Comparison of ENCODE assay signal across 1 cellular context in the genomic region with DNA sequence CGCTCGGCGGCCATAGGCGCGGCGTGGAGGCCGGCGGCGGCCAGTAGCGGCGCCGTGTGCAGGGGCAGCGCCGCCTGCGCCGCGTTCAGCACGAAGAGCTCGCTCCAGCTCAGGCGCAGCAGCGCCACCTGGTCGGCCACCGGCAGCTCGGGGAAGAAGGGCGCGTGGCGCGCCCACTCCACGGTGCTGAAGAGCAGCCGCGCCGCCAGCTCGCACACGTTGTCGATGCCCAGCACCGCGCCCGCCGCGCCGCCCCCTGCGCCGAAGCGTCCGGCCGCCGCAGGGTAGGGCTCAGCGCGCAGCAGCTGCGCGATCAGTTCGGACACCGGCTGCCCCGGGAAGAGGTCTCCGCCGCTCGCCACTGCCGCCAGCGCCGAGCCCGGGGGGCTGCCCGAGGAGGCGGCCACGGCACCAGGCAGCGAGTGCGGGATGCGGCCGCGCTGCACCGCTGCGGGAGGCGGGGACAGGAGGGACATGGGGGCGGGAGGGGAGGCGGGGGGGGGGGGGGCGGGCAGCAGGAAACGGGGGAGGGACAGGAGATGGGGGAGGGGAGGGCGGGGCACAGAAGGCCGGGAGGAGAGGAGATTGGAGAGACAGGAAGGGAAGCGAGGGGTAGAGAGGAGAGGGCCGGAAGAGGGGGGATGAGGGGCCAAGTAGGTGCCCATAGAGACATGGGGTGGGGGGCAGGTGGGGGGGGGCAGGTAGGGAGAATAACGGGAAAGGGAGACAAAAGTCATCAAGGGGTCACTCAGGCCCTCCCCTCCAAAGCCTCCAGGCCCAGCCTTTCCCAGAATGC.
TF ChIP-seq lines count a peak whose summit lies in the region.

No MANE protein-coding gene starts in this region.

TF ChIP-seq in GM12878, 131 proteins besides CTCF, POLR2A, EP300 and RAD21:
- TF ChIP-seq NRF1 (conservative IDR thresholded peaks at IDR 0.05; ENCODE audit: low read depth, low read length) (peak; percentile 25; the same call in 1 of the 2 replicates), HCFC1 (IDR thresholded peaks at IDR 0.05; ENCODE audit: low read length) (no peak), SMARCA5 (IDR thresholded peaks at IDR 0.05) (peak; percentile 99), YY1 (IDR thresholded peaks at IDR 0.05; ENCODE audit: low read depth, low read length) (peak; percentile 82), SUZ12 (IDR thresholded peaks at IDR 0.05; ENCODE audit: unreplicated experiment) (no peak), IKZF2 (IDR thresholded peaks at IDR 0.05) (no peak), RBBP5 (conservative IDR thresholded peaks at IDR 0.05) (no peak), NR2C1 (IDR thresholded peaks at IDR 0.05) (0 out of 2 replicates have a peak, but pooled peaks have one; percentile 6), NR2F1 (conservative IDR thresholded peaks at IDR 0.05) (peak; percentile 75), IKZF1 (conservative IDR thresholded peaks at IDR 0.05) (peak; percentile 78), GATAD2B (conservative IDR thresholded peaks at IDR 0.05; ENCODE audit: low read depth) (peak; percentile 98), PML (IDR thresholded peaks at IDR 0.05; ENCODE audit: low read length) (no peak), STAT1 (conservative IDR thresholded peaks at IDR 0.05) (0 out of 2 replicates have a peak, but pooled peaks have one; percentile 31), ZNF592 (IDR thresholded peaks at IDR 0.05) (peak; percentile 80; the same call in 1 of the 2 replicates), EGR1 (IDR thresholded peaks at IDR 0.05; ENCODE audit: borderline replicate concordance in 1 of 2, low read depth in 2 of 2, low read length in 2 of 2) (peak in 1 of 2 experiments; percentile 2; a peak in 1 of 3 replicates), RB1 (IDR thresholded peaks at IDR 0.05; ENCODE audit: borderline replicate concordance) (peak; percentile 82; the same call in 1 of the 2 replicates), SIN3A (IDR thresholded peaks at IDR 0.05; ENCODE audit: low read depth, low read length) (peak; percentile 76; the same call in 1 of the 2 replicates), PKNOX1 (IDR thresholded peaks at IDR 0.05) (no peak), EED (IDR thresholded peaks at IDR 0.05; ENCODE audit: low read depth) (no peak), RELA (IDR thresholded peaks at IDR 0.05; ENCODE audit: borderline replicate concordance, partially characterized antibody) (peak; percentile 18), CHD2 (IDR thresholded peaks at IDR 0.05; ENCODE audit: borderline replicate concordance, low read depth, low read length) (peak; percentile 54; the same call in 1 of the 2 replicates), TCF3 (IDR thresholded peaks at IDR 0.05; ENCODE audit: borderline replicate concordance, insufficient read depth, low read depth, low read length) (0 out of 2 replicates have a peak, but pooled peaks have one; percentile 25), SMC3 (IDR thresholded peaks at IDR 0.05; ENCODE audit: borderline replicate concordance, low read length) (peak; percentile 41; the same call in 1 of the 2 replicates), RCOR1 (conservative IDR thresholded peaks at IDR 0.05; ENCODE audit: low read depth, low read length) (no peak), ZNF217 (IDR thresholded peaks at IDR 0.05) (peak; percentile 70), DPF2 (IDR thresholded peaks at IDR 0.05) (peak; percentile 83), MXI1 (IDR thresholded peaks at IDR 0.05; ENCODE audit: low read depth, low read length) (peak; percentile 92), NFYA (IDR thresholded peaks at IDR 0.05; ENCODE audit: borderline replicate concordance, low read depth, low read length) (no peak), TBL1XR1 (IDR thresholded peaks at IDR 0.05; ENCODE audit: low read depth, low read length) (no peak), MYC (IDR thresholded peaks at IDR 0.05; ENCODE audit: insufficient read depth, insufficient read length, insufficient replicate concordance, low read length, severe bottlenecking) (peak; percentile 87), HDAC6 (IDR thresholded peaks at IDR 0.05; ENCODE audit: unreplicated experiment) (peak; percentile 57), PAX5 (IDR thresholded peaks at IDR 0.05; ENCODE audit: borderline replicate concordance, low read depth, low read length) (no peak), EZH2 (IDR thresholded peaks at IDR 0.05; ENCODE audit: borderline replicate concordance, control insufficient read depth, low read depth, low read length) (no peak), BACH1 (IDR thresholded peaks at IDR 0.05; ENCODE audit: borderline replicate concordance) (peak; percentile 97), ZNF687 (IDR thresholded peaks at IDR 0.05) (peak; percentile 95), NKRF (conservative IDR thresholded peaks at IDR 0.05) (peak; percentile 92), BHLHE40 (IDR thresholded peaks at IDR 0.05; ENCODE audit: borderline replicate concordance in 1 of 2, low read depth in 2 of 2, low read length in 1 of 2) (peak; percentile 34 to 84; a peak in 3 of 4 replicates), LARP7 (IDR thresholded peaks at IDR 0.05) (peak; percentile 99), SMAD1 (IDR thresholded peaks at IDR 0.05; ENCODE audit: low read depth, partially characterized antibody) (no peak), ZSCAN29 (IDR thresholded peaks at IDR 0.05) (0 out of 2 replicates have a peak, but pooled peaks have one; percentile 25), ESRRA (IDR thresholded peaks at IDR 0.05; ENCODE audit: low read length) (no peak), MTA3 (IDR thresholded peaks at IDR 0.05; ENCODE audit: borderline replicate concordance, low read length) (no peak), NBN (IDR thresholded peaks at IDR 0.05) (no peak), ZNF207 (IDR thresholded peaks at IDR 0.05; ENCODE audit: borderline replicate concordance) (peak; percentile 71; the same call in 1 of the 2 replicates), SPI1 (IDR thresholded peaks at IDR 0.05; ENCODE audit: borderline replicate concordance, insufficient read depth, low read depth, low read length) (no peak)
- TF ChIP-seq, protein P1, sequence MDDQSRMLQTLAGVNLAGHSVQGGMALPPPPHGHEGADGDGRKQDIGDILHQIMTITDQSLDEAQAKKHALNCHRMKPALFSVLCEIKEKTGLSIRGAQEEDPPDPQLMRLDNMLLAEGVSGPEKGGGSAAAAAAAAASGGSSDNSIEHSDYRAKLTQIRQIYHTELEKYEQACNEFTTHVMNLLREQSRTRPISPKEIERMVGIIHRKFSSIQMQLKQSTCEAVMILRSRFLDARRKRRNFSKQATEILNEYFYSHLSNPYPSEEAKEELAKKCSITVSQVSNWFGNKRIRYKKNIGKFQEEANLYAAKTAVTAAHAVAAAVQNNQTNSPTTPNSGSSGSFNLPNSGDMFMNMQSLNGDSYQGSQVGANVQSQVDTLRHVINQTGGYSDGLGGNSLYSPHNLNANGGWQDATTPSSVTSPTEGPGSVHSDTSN (IDR thresholded peaks at IDR 0.05; ENCODE audit: insufficient replicate concordance, low read depth, low read length): no peak
- TF ChIP-seq, protein P2, sequence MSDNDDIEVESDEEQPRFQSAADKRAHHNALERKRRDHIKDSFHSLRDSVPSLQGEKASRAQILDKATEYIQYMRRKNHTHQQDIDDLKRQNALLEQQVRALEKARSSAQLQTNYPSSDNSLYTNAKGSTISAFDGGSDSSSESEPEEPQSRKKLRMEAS (IDR thresholded peaks at IDR 0.05; ENCODE audit: low read depth, low read length): peak; percentile 92
